ENCODE assay signal across 1 cellular context in genomic region chr16:48295493-48296281, GRCh38.
A peak's percentile ranks its signal among the peaks of the same experiment; 100 is the strongest.
TF ChIP-seq lines count a peak whose summit lies in the region.

No MANE protein-coding gene starts in this region.

TF ChIP-seq in K562, 482 proteins besides CTCF, POLR2A, EP300 and RAD21:
- peak; percentile 25; the same call in 1 of the 2 replicates for TF ChIP-seq NR2C1 (IDR thresholded peaks at IDR 0.05)
- peak; percentile 55 for TF ChIP-seq NR2C1 (tag; IDR thresholded peaks at IDR 0.05)
- TF ChIP-seq OTX1 (CRISPR knock-in tag; IDR thresholded peaks at IDR 0.05), result no peak
- TF ChIP-seq RBM39 (optimal IDR thresholded peaks at IDR 0.05; ENCODE audit: low read depth, low read length), result no peak
- no peak for TF ChIP-seq SNIP1 (IDR thresholded peaks at IDR 0.05; ENCODE audit: low read depth)
- TF ChIP-seq PBX2 (CRISPR knock-in tag; IDR thresholded peaks at IDR 0.05; ENCODE audit: low read depth), result no peak
- no peak for TF ChIP-seq PBX2 (tag; conservative IDR thresholded peaks at IDR 0.05; ENCODE audit: low read depth)
- no peak for TF ChIP-seq PTRF (tag; IDR thresholded peaks at IDR 0.05)
- TF ChIP-seq PHB (CRISPR knock-in tag; IDR thresholded peaks at IDR 0.05), result no peak
- TF ChIP-seq SPI1 (IDR thresholded peaks at IDR 0.05; ENCODE audit: borderline replicate concordance, low read depth, low read length), result no peak
TF ChIP-seq in K562: peak in this region for 1.
